8 cellular contexts compared by ENCODE assay signal in the genomic region with DNA sequence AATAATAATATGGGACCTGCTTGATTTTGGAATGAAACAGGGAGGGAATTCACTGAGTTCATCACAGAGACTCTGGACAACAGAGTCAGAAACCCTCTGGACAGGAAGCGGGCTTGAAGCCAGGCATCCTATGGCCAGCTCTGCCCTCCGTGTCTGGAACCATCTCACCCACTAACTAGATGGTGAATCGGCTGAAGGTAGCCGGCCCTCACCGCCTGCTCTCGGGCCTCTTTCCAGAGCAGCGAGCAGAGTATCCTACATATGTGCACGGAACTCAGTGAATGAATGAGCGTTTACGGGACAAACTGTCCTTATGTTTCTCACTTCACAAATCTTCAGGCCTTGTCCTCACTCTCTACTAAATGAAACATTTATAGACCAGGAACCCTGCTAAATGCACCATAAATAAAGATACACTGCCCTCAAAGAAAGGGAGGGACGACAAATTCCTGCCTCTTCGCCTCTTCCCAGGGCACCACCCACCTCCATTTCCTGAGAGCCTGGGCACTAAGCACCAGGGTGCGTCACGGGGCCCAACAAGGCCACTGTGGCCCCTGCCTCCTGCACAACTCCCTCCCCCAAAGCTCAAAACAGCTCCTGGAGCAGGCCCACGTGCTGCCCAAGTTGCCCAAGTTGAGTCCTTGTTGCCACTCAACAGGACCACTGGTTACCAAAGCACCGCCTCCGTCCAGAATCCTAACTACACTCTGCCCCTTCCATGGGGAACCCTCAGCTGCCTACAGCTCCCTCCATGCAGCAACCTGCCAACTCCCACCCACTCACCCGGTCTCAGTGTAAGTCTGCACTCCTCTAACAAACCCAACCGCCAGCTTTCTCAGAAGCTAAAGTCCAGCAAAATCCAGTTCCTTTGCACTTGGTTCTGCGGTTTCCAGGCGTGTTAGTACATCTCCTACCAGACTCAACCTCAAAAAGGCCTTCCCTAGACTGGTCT. TPM values are rescaled to one million over a fixed set of nuclear protein-coding genes. Genes with fewer than 3 reads are reported as not detected.
A peak's percentile ranks its signal among the peaks of the same experiment; 100 is the strongest.
DNase-seq lines count a peak whose midpoint lies in the region; ATAC-seq and TF ChIP-seq lines count a peak whose summit lies in the region.

No MANE protein-coding gene starts in this region.

- peaks cover 27% of the 10 kb centered on the region for H3F3A ChIP-seq in neural progenitor cell (ENCODE audit: low read depth)

- H3K79me2 ChIP-seq in neural progenitor cell (ENCODE audit: low read depth): no peaks in the 10 kb centered on the region

- H3K27me3 ChIP-seq in endocrine pancreas (ENCODE audit: control insufficient read depth, insufficient read depth, low read length) (no peaks in the 10 kb centered on the region), neural progenitor cell (peaks cover 63% of the 10 kb centered on the region)

- H3K4me3 ChIP-seq in endocrine pancreas (ENCODE audit: control insufficient read depth, insufficient read depth, low read length) (peak overlapping the region; percentile 91), neural progenitor cell (peak overlapping the region; percentile 53)

- H3K4me1 Mint-ChIP-seq in neural progenitor cell: peaks cover 29% of the 10 kb centered on the region

- DNase-seq in G401 (ENCODE audit: low spot score) (peak; percentile 65), NOMO-1 treated with DMSO at 0.1 percent for 48 hours (lab: John Stamatoyannopoulos, UW; ENCODE audit: unreplicated experiment) (peak; percentile 62), neural progenitor cell (ENCODE audit: low spot score) (no peak), AG08395 (ENCODE audit: low spot score) (no peak)
- no peak for DNase-seq in effector CD8-positive, alpha-beta T cell (lab: John Stamatoyannopoulos, UW)

- peaks cover 21% of the 10 kb centered on the region for H3K27me3 Mint-ChIP-seq in neural progenitor cell (ENCODE audit: insufficient read depth, low read depth)

- no peak for TF ChIP-seq CTCF in neural progenitor cell (IDR thresholded peaks at IDR 0.05)

- no peaks in the 10 kb centered on the region for H3K9me3 ChIP-seq in endocrine pancreas (ENCODE audit: control insufficient read depth, low read length)
- H3K9me3 ChIP-seq in neural progenitor cell (ENCODE audit: low read depth): no peaks in the 10 kb centered on the region

- peak overlapping the region; percentile 54 for H3K9ac ChIP-seq in endocrine pancreas (ENCODE audit: control insufficient read depth, insufficient read depth, low read length)
- H3K9ac ChIP-seq in neural progenitor cell: no peak overlapping the region

- H3K27ac Mint-ChIP-seq in neural progenitor cell: no peak overlapping the region

- H4K20me1 ChIP-seq in neural progenitor cell (ENCODE audit: low read depth): peaks cover 25% of the 10 kb centered on the region

- peak overlapping the region; percentile 91 for H3K4me2 ChIP-seq in neural progenitor cell

- peaks cover 13% of the 10 kb centered on the region for H3K4me1 ChIP-seq in endocrine pancreas (ENCODE audit: control insufficient read depth, insufficient read depth, low read length)
- peaks cover 11% of the 10 kb centered on the region for H3K4me1 ChIP-seq in neural progenitor cell

- ATAC-seq in GM21367 (IDR thresholded peaks at IDR 0.05; ENCODE audit: unreplicated experiment): no peak
- no peak for ATAC-seq in HG03460 (IDR thresholded peaks at IDR 0.05; ENCODE audit: unreplicated experiment)

- no peaks in the 10 kb centered on the region for H3K9me3 Mint-ChIP-seq in neural progenitor cell

- no peaks in the 10 kb centered on the region for H3K36me3 Mint-ChIP-seq in neural progenitor cell

- H3K27ac ChIP-seq in neural progenitor cell: no peak overlapping the region

- H3K4me3 Mint-ChIP-seq in neural progenitor cell: peak overlapping the region; percentile 84

- in situ Hi-C loops in G401 (cut with HindIII; ENCODE audit: low sequenced_read_pairs): no loop called here

- no peak overlapping the region for H2AFZ ChIP-seq in neural progenitor cell (replicated peaks)

- H3K36me3 ChIP-seq in endocrine pancreas (ENCODE audit: control insufficient read depth, insufficient read depth, low read length): no peaks in the 10 kb centered on the region
- H3K36me3 ChIP-seq in neural progenitor cell: no peaks in the 10 kb centered on the region

RNA-seq across cellular contexts. Expression of a gene that starts 1.7 kb away (rescaled TPM):
- 2.3 and 5.8 TPM in 2 replicates for total RNA-seq in G401 (2014; rRNA removed; shearing (Covaris generic))
- 3.9 and 4.1 TPM in 2 replicates for total RNA-seq in neural progenitor cell (ENCODE audit: low replicate concordance)

Comparison
In these comparisons a context has a peak if more than half of its experiments do, and no peak if none do; other contexts are left out.
1. DNase-seq: peak in G401 (single experiment) and NOMO-1 treated with DMSO at 0.1 percent for 48 hours (single experiment); none in neural progenitor cell (single experiment), AG08395 (single experiment) and effector CD8-positive, alpha-beta T cell (single experiment).